8 cellular contexts compared by ENCODE assay signal in the genomic region with DNA sequence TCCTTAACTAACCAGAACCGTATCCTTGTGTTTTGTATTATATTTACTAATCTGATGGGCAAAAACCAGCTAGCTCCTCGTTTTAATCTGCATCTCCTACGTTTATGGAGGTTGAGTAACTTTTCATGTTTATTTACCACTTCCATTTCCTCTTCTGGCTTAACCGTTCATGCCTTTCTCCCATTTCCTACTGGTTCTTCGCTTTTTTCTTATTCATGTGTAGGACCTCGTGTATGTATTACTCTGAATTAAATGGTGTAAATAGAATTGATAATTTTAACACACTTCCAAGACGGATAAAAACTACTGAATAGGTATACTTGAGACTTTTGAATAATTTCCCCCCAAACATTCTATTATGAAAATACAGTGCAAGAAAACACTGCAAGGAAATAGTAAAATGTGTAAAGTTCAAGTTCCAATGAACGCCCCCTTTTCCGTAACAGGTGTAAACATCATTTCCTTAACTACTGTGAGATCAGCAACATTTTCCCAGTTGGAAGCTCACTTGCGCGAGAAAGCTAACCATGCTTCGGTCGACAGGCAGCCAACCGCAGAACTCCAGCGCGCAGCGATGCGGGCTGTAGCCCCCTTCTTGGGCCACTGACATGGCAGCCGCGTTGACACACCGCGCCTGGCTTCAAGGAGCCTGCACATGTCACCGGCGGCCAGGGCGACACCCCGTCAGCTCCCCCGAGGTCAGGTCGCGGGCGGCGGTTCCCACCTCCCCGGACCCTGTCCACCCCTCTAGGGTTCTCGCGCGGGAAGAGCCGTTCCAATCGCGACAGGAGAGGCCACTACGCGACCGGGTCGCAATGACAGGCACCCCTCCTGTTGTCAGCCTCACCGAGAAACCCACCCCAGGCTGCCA. TPM values are rescaled to one million over a fixed set of nuclear protein-coding genes. Genes with fewer than 3 reads are reported as not detected.
A peak's percentile ranks its signal among the peaks of the same experiment; 100 is the strongest.
DNase-seq lines count a peak whose midpoint lies in the region; ATAC-seq and TF ChIP-seq lines count a peak whose summit lies in the region.

No MANE protein-coding gene starts in this region.

- no peak for TF ChIP-seq EP300 in tibial nerve (IDR thresholded peaks at IDR 0.05)

- H3K36me3 Mint-ChIP-seq in neural crest cell (ENCODE audit: low read depth), result no peaks in the 10 kb centered on the region

- peak overlapping the region; percentile 89 for H3K27ac Mint-ChIP-seq in neural crest cell (ENCODE audit: unreplicated experiment)

- TF ChIP-seq CTCF in fibroblast of villous mesenchyme (IDR thresholded peaks at IDR 0.05; ENCODE audit: insufficient read depth, low read depth, low read length), result no peak
- TF ChIP-seq CTCF in neural crest cell (conservative IDR thresholded peaks at IDR 0.05), result no peak
- no peak for TF ChIP-seq CTCF in tibial nerve (IDR thresholded peaks at IDR 0.05)

- H3K4me3 Mint-ChIP-seq in neural crest cell, result peak overlapping the region; percentile 96

- 2 to 8% methylated on average over 15 to 43 of the region's 43 CpGs for WGBS in tibial nerve, 2 donors

- no peaks in the 10 kb centered on the region for H3K9me3 Mint-ChIP-seq in neural crest cell

- peak; percentile 10 for ATAC-seq in HG02970 (IDR thresholded peaks at IDR 0.05; ENCODE audit: low FRiP score, unreplicated experiment)

- peaks cover 0 to 37% (median 13%) of the 10 kb centered on the region in 4 donors for H3K4me1 ChIP-seq in tibial nerve

- no peaks in the 10 kb centered on the region for H3K36me3 ChIP-seq in tibial nerve

- peaks cover 28% of the 10 kb centered on the region for H3K27me3 Mint-ChIP-seq in neural crest cell (ENCODE audit: low read depth)

- no peaks in the 10 kb centered on the region for H3K9me3 ChIP-seq in tibial nerve

- peak overlapping the region; percentile 79 to 96 (median 92) for H3K27ac ChIP-seq in tibial nerve

- H3K4me1 Mint-ChIP-seq in neural crest cell, result peaks cover 27% of the 10 kb centered on the region

- H3K4me3 ChIP-seq in fibroblast of villous mesenchyme (ENCODE audit: low read depth, low read length) (peak overlapping the region; percentile 99), tibial nerve (peak overlapping the region; percentile 66 to 100 (median 83))

- no peaks in the 10 kb centered on the region for H3K27me3 ChIP-seq in tibial nerve

- no peak for TF ChIP-seq POLR2A in tibial nerve (IDR thresholded peaks at IDR 0.05)

- DNase-seq in DMS53 (lab: John Stamatoyannopoulos, UW) (peak; percentile 69), DMS53 treated with DMSO at 0.1 percent for 48 hours (lab: John Stamatoyannopoulos, UW; ENCODE audit: unreplicated experiment) (no peak), NOMO-1 (lab: John Stamatoyannopoulos, UW; ENCODE audit: unreplicated experiment in 2 of 2) (peak; percentile 52 to 67), activated T-helper 1 cell treated with Interleukin-2 at 50 U/mL for 16 hours (ENCODE audit: low read depth) (peak; percentile 19), fibroblast of villous mesenchyme (ENCODE audit: low read depth) (peak; percentile 58), neural crest cell (ENCODE audit: low read depth, low spot score) (no peak), tibial nerve (ENCODE audit: low spot score in 2 of 2) (peak in 1 of 2 donors; percentile 8)

RNA-seq across cellular contexts. Expression of a gene that starts 0.8 kb away (rescaled TPM):
- total RNA-seq in fibroblast of villous mesenchyme (41.9 and 57.9 TPM in 2 replicates), neural crest cell (19.8 and 28.5 TPM in 2 replicates), tibial nerve (10 to 100 TPM; 33.0 to 57.3 (median 39.0) TPM)

Comparison
In these comparisons a context has a peak if more than half of its experiments do, and no peak if none do; other contexts are left out.
1. DNase-seq: peak in DMS53 (single experiment), NOMO-1 (2 of 2), activated T-helper 1 cell treated with Interleukin-2 at 50 U/mL for 16 hours (single experiment) and fibroblast of villous mesenchyme (single experiment); none in DMS53 treated with DMSO at 0.1 percent for 48 hours (single experiment) and neural crest cell (single experiment).